2 cellular contexts compared by ENCODE assay signal in the genomic region with DNA sequence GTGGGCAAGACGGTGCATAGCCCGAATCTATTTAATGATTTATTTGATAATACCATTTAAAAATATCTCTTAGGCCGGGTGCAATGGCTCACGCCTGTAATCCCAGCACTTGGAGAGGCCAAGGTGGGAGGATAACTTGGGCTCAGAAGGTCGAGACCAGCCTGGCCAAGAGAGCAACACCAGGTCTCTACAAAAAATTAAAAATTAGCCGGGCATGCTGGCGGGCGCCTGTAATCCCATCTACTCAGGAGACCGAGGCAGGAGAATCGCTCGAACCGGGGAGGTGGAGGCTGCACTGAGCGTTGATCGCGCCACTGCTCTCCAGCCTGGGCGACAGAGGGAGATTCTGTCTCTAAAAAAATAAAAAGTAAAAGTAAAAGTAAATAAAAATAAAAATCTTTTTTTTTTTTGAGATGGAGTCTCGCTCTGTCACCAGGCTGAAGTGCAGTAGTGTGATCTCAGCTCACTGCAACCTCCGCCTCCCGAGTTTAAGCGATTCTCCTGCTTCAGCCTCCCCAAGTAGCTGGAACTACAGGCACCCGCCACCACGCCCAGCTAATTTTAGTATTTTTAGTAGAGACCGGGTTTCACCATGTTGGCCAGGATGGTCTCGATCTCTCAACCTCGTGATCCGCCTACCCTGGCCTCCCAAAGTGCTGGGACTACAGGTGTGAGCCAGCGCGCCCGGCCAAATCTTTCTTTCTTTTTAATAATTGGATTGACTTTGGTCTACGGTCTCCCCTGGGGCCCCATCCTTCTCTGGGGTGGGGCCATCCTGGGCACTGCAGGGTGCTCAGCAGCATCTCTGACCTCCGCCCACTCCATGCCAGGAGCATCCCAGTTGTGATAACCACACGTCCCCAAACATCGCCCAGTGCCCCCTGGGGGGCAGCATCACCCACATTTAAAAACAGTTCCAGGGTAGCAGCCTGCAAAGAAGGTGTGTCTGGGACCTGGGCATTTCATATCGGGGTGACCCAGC.
TF ChIP-seq lines count a peak whose summit lies in the region.

No MANE protein-coding gene starts in this region.

TF ChIP-seq in Ishikawa, 13 proteins besides CTCF, POLR2A, EP300 and RAD21:
- TF ChIP-seq NFIC (IDR thresholded peaks at IDR 0.05) (no peak), TCF12 (IDR thresholded peaks at IDR 0.05; ENCODE audit: low read depth) (0 out of 2 replicates have a peak, but pooled peaks have one; percentile 8)

TF ChIP-seq in GM12878, 131 proteins besides CTCF, POLR2A, EP300 and RAD21:
- TF ChIP-seq, protein P1, sequence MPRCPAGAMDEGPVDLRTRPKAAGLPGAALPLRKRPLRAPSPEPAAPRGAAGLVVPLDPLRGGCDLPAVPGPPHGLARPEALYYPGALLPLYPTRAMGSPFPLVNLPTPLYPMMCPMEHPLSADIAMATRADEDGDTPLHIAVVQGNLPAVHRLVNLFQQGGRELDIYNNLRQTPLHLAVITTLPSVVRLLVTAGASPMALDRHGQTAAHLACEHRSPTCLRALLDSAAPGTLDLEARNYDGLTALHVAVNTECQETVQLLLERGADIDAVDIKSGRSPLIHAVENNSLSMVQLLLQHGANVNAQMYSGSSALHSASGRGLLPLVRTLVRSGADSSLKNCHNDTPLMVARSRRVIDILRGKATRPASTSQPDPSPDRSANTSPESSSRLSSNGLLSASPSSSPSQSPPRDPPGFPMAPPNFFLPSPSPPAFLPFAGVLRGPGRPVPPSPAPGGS (IDR thresholded peaks at IDR 0.05; ENCODE audit: borderline replicate concordance, insufficient read depth, low read depth, low read length, poor library complexity, severe bottlenecking) = peak; percentile 74
- TF ChIP-seq SMC3 (IDR thresholded peaks at IDR 0.05; ENCODE audit: borderline replicate concordance, low read length) = peak; percentile 24; the same call in 1 of the 2 replicates
- TF ChIP-seq SREBF1 (IDR thresholded peaks at IDR 0.05; ENCODE audit: low read length) = no peak
- TF ChIP-seq GATAD2B (conservative IDR thresholded peaks at IDR 0.05; ENCODE audit: low read depth) = 0 out of 2 replicates have a peak, but pooled peaks have one; percentile 18
- TF ChIP-seq HDAC2 (IDR thresholded peaks at IDR 0.05) = no peak
- TF ChIP-seq, protein P2, sequence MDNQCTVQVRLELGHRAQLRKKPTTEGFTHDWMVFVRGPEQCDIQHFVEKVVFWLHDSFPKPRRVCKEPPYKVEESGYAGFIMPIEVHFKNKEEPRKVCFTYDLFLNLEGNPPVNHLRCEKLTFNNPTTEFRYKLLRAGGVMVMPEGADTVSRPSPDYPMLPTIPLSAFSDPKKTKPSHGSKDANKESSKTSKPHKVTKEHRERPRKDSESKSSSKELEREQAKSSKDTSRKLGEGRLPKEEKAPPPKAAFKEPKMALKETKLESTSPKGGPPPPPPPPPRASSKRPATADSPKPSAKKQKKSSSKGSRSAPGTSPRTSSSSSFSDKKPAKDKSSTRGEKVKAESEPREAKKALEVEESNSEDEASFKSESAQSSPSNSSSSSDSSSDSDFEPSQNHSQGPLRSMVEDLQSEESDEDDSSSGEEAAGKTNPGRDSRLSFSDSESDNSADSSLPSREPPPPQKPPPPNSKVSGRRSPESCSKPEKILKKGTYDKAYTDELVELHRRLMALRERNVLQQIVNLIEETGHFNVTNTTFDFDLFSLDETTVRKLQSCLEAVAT (IDR thresholded peaks at IDR 0.05) = peak; percentile 65
- TF ChIP-seq BHLHE40 (IDR thresholded peaks at IDR 0.05; ENCODE audit: borderline replicate concordance in 1 of 2, low read depth in 2 of 2, low read length in 1 of 2) = no peak
- TF ChIP-seq BMI1 (IDR thresholded peaks at IDR 0.05; ENCODE audit: borderline replicate concordance) = no peak
- TF ChIP-seq EZH2 (IDR thresholded peaks at IDR 0.05; ENCODE audit: borderline replicate concordance, control insufficient read depth, low read depth, low read length) = no peak
